Comparison of ENCODE assay signal across 27 cellular contexts in the genomic region with DNA sequence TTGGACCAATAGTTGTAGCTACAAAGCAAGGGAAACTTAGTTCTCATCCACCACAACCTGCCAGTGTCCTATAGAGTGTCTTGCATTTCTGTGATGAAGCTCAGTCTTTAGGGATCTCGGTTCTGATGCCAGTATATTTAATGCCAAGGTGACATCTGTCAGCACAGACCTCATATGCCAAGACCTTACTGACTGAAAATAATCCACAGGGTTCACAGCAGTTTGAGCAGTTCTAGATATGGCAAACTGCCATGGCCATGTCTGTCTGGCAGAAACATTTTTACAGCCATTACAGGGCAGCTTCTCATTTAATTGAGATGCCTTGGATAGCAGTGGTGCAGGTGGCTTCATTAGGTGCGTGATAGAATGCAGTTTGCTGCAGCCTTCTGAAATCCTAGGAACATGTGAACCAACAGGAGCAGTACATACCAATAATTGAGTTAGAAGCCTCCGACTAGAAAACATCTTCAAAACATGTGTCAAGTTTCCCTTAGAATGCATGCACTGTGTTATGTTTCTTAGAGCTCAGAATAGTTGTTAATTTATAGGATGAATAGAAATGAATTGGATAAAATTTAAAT.
"Had no signal": no experiment of that assay in that cellular context is flagged by ENCODE, and none has a peak within 500 bp of the region (broad histone marks: within the 10 kb centered on the region; RNA-seq: fewer than 3 reads in every experiment).

No MANE protein-coding gene starts in this region.

- H3K27ac ChIP-seq: gastrocnemius medialis, lower lobe of right lung, neural progenitor cell, parathyroid adenoma, skin epidermis, thoracic aorta, VCaP had no signal

- H3K36me3 ChIP-seq: gastrocnemius medialis, lower lobe of right lung, neural progenitor cell, thoracic aorta had no signal

- ATAC-seq: activated naive CD4-positive, alpha-beta T cell treated with anti-CD3 and anti-CD28 coated beads, Interleukin-2, amount 50 U/mL, for 72 hours; activated T-cell treated with anti-CD3 and anti-CD28 coated beads, Interleukin-2, amount 50 U/mL, for 72 hours; effector memory CD8-positive, alpha-beta T cell; gastrocnemius medialis; lower lobe of right lung; natural killer cell; sciatic nerve; stimulated activated effector memory CD8-positive, alpha-beta T cell treated with anti-CD3 and anti-CD28 coated beads, Interleukin-12 subunit alpha, Interleukin-12 subunit beta, amount 100 ng/mL, for 72 hours had no signal

- H3K9me3 ChIP-seq: gastrocnemius medialis, lower lobe of right lung, thoracic aorta had no signal

- DNase-seq: activated CD4-positive, alpha-beta T cell treated with anti-CD3 and anti-CD28 coated beads for 4 hours; activated CD4-positive, alpha-beta T cell treated with anti-CD3 and anti-CD28 coated beads, Interleukin-2, amount 50 U/mL, for 4 hours; activated naive CD4-positive, alpha-beta T cell; activated T-cell treated with anti-CD3 and anti-CD28 coated beads for 4 hours; activated T-cell treated with anti-CD3 and anti-CD28 coated beads, Interleukin-2, amount 50 U/mL, for 72 hours; cortex of kidney; effector memory CD8-positive, alpha-beta T cell; erythroblast; gastrocnemius medialis; glutamatergic neuron; hippocampal formation; lower lobe of right lung; mesenchymal stem cell; natural killer cell; occipital lobe; stimulated activated CD4-positive, alpha-beta T cell treated with anti-CD3 and anti-CD28 coated beads, Interleukin-12 subunit alpha, Interleukin-12 subunit beta, amount 100 ng/mL, for 4 hours; stimulated activated CD4-positive, alpha-beta T cell treated with anti-CD3 and anti-CD28 coated beads, Interleukin-4, amount 100 ng/mL, for 1 hour; T-helper 9 cell; trophoblast cell had no signal

- H3K27me3 ChIP-seq: gastrocnemius medialis, neural progenitor cell had no signal

- H3K4me1 ChIP-seq: lower lobe of right lung, neural progenitor cell, parathyroid adenoma had no signal

- H3K4me3 ChIP-seq: gastrocnemius medialis, lower lobe of right lung, neural progenitor cell, skin epidermis, thoracic aorta had no signal
